1 cellular context compared by ENCODE assay signal in genomic region chr13:20263393-20264044, GRCh38.
A peak's percentile ranks its signal among the peaks of the same experiment; 100 is the strongest.
TF ChIP-seq lines count a peak whose summit lies in the region.

No MANE protein-coding gene starts in this region.

TF ChIP-seq in HepG2, 621 proteins besides CTCF, POLR2A, EP300 and RAD21 (continued from another document):
- TF ChIP-seq, protein P1, sequence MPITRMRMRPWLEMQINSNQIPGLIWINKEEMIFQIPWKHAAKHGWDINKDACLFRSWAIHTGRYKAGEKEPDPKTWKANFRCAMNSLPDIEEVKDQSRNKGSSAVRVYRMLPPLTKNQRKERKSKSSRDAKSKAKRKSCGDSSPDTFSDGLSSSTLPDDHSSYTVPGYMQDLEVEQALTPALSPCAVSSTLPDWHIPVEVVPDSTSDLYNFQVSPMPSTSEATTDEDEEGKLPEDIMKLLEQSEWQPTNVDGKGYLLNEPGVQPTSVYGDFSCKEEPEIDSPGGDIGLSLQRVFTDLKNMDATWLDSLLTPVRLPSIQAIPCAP (CRISPR knock-in tag; IDR thresholded peaks at IDR 0.05; ENCODE audit: low read depth), result no peak
- TF ChIP-seq ZNF83 (CRISPR knock-in tag; IDR thresholded peaks at IDR 0.05; ENCODE audit: borderline replicate concordance), result no peak
- TF ChIP-seq JUN (CRISPR knock-in tag; IDR thresholded peaks at IDR 0.05), result no peak
- TF ChIP-seq PLRG1 (conservative IDR thresholded peaks at IDR 0.05), result no peak
- TF ChIP-seq FOXA1 (IDR thresholded peaks at IDR 0.05), result no peak
- TF ChIP-seq FOXA1 (CRISPR knock-in tag; IDR thresholded peaks at IDR 0.05), result 0 out of 2 replicates have a peak, but pooled peaks have one; percentile 5
- TF ChIP-seq, protein P2, sequence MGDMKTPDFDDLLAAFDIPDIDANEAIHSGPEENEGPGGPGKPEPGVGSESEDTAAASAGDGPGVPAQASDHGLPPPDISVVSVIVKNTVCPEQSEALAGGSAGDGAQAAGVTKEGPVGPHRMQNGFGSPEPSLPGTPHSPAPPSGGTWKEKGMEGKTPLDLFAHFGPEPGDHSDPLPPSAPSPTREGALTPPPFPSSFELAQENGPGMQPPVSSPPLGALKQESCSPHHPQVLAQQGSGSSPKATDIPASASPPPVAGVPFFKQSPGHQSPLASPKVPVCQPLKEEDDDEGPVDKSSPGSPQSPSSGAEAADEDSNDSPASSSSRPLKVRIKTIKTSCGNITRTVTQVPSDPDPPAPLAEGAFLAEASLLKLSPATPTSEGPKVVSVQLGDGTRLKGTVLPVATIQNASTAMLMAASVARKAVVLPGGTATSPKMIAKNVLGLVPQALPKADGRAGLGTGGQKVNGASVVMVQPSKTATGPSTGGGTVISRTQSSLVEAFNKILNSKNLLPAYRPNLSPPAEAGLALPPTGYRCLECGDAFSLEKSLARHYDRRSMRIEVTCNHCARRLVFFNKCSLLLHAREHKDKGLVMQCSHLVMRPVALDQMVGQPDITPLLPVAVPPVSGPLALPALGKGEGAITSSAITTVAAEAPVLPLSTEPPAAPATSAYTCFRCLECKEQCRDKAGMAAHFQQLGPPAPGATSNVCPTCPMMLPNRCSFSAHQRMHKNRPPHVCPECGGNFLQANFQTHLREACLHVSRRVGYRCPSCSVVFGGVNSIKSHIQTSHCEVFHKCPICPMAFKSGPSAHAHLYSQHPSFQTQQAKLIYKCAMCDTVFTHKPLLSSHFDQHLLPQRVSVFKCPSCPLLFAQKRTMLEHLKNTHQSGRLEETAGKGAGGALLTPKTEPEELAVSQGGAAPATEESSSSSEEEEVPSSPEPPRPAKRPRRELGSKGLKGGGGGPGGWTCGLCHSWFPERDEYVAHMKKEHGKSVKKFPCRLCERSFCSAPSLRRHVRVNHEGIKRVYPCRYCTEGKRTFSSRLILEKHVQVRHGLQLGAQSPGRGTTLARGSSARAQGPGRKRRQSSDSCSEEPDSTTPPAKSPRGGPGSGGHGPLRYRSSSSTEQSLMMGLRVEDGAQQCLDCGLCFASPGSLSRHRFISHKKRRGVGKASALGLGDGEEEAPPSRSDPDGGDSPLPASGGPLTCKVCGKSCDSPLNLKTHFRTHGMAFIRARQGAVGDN (CRISPR knock-in tag; IDR thresholded peaks at IDR 0.05), result no peak
- no peak for TF ChIP-seq ZNF552 (CRISPR knock-in tag; IDR thresholded peaks at IDR 0.05; ENCODE audit: borderline replicate concordance)
- no peak for TF ChIP-seq PHF8 (CRISPR knock-in tag; IDR thresholded peaks at IDR 0.05)
- peak; percentile 38; the same call in 1 of the 2 replicates for TF ChIP-seq FOXO1 (CRISPR knock-in tag; IDR thresholded peaks at IDR 0.05)
- no peak for TF ChIP-seq SNRNP70 (IDR thresholded peaks at IDR 0.05; ENCODE audit: low read depth, low read length)
- TF ChIP-seq ZNF230 (CRISPR knock-in tag; IDR thresholded peaks at IDR 0.05), result no peak
- no peak for TF ChIP-seq DRAP1 (CRISPR knock-in tag; IDR thresholded peaks at IDR 0.05)
- TF ChIP-seq ZNF292 (CRISPR knock-in tag; IDR thresholded peaks at IDR 0.05; ENCODE audit: borderline replicate concordance, low read depth), result no peak
- 0 out of 2 replicates have a peak, but pooled peaks have one; percentile 37 for TF ChIP-seq FOXA3 (CRISPR knock-in tag; IDR thresholded peaks at IDR 0.05)
- TF ChIP-seq PBX3 (CRISPR knock-in tag; IDR thresholded peaks at IDR 0.05; ENCODE audit: borderline replicate concordance), result no peak
- TF ChIP-seq RNF2 (conservative IDR thresholded peaks at IDR 0.05; ENCODE audit: low read depth), result no peak
- TF ChIP-seq SALL1 (CRISPR knock-in tag; IDR thresholded peaks at IDR 0.05), result peak; percentile 62
- peak; percentile 67 for TF ChIP-seq HNF4A (CRISPR knock-in tag; IDR thresholded peaks at IDR 0.05)
- TF ChIP-seq ELF1 (CRISPR knock-in tag; IDR thresholded peaks at IDR 0.05), result no peak
- TF ChIP-seq, protein P3, sequence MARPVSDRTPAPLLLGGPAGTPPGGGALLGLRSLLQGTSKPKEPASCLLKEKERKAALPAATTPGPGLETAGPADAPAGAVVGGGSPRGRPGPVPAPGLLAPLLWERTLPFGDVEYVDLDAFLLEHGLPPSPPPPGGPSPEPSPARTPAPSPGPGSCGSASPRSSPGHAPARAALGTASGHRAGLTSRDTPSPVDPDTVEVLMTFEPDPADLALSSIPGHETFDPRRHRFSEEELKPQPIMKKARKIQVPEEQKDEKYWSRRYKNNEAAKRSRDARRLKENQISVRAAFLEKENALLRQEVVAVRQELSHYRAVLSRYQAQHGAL (CRISPR knock-in tag; IDR thresholded peaks at IDR 0.05; ENCODE audit: not compliant biosample characterization), result no peak
- TF ChIP-seq SOX13 (IDR thresholded peaks at IDR 0.05), result no peak
- 0 out of 4 replicates have a peak, but pooled peaks of 1 of the 2 experiments have one; percentile 12 for TF ChIP-seq SOX13 (CRISPR knock-in tag; conservative IDR thresholded peaks at IDR 0.05 in 1 of 2, IDR thresholded peaks at IDR 0.05 in 1 of 2)
